Comparison of ENCODE assay signal across 18 cellular contexts in the genomic region with DNA sequence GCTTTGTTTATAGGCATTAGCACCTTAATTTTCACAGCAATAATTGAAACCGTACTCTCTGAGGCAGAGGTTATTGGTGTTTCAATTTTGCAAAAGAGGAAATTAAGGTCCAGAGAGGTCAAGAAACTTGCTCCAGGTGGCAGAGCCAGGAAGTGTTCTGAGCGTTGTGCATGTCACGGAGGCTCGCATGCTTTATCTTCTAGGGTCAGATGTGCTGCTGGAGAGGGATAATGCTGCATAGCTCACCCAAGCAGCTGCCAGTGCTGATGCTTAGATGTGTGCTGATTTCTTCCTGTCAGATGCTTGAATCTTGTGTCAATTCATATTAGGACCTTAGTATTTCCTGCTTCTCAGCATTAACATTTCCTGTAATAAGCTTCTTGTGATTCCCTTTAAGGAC. TPM values are rescaled to one million over a fixed set of nuclear protein-coding genes. Genes with fewer than 3 reads are reported as not detected.
A peak's percentile ranks its signal among the peaks of the same experiment; 100 is the strongest.
DNase-seq lines count a peak whose midpoint lies in the region; ATAC-seq, FAIRE-seq and TF ChIP-seq lines count a peak whose summit lies in the region.
"Had no signal": no experiment of that assay in that cellular context is flagged by ENCODE, and none has a peak within 500 bp of the region (broad histone marks: within the 10 kb centered on the region; RNA-seq: fewer than 3 reads in every experiment).

No MANE protein-coding gene starts in this region.

- H3K27me3 ChIP-seq in ACC112 (ENCODE audit: insufficient read depth, low read length): no peaks in the 10 kb centered on the region
- peaks cover 10 to 30% of the 10 kb centered on the region in 2 experiments for H3K27me3 ChIP-seq in endothelial cell of umbilical vein (ENCODE audit: control insufficient read depth in 2 of 2, insufficient read depth in 2 of 2, low read length in 2 of 2)
- H3K27me3 ChIP-seq in effector memory CD4-positive, alpha-beta T cell (replicated peaks; ENCODE audit: control insufficient read depth, insufficient read depth, low read length, poor library complexity, severe bottlenecking): no peaks in the 10 kb centered on the region

- BruUV-seq in endothelial cell of umbilical vein (replicated peaks; lab: Mats Ljungman, UMichigan): no TSS peak

- ATAC-seq in HG02571 (IDR thresholded peaks at IDR 0.05; ENCODE audit: unreplicated experiment) (no peak), GM18873 (IDR thresholded peaks at IDR 0.05; ENCODE audit: low FRiP score, unreplicated experiment) (no peak)
- no peak for ATAC-seq in activated CD8-positive, alpha-beta T cell treated with anti-CD3 and anti-CD28 coated beads, Interleukin-2, amount 10 ng/mL, durations not matched to agents 7 days and 5 days
- ATAC-seq: A549, HCT116, PC-3 had no signal

- H3K27me3 Mint-ChIP-seq in activated CD8-positive, alpha-beta T cell treated with anti-CD3 and anti-CD28 coated beads, Interleukin-2, amount 10 ng/mL, durations not matched to agents 7 days and 5 days (ENCODE audit: low read depth): peaks cover 14% of the 10 kb centered on the region

- no peak overlapping the region for H3K4me3 Mint-ChIP-seq in activated CD8-positive, alpha-beta T cell treated with anti-CD3 and anti-CD28 coated beads, Interleukin-2, amount 10 ng/mL, durations not matched to agents 7 days and 5 days
- H3K4me3 Mint-ChIP-seq: CD4-positive, CD25-positive, alpha-beta regulatory T cell had no signal

- FAIRE-seq in H54 (lab: Jason Lieb, UNC): peak; percentile 67
- peak; percentile 58 for FAIRE-seq in endothelial cell of umbilical vein (lab: Jason Lieb, UNC)
- FAIRE-seq: A549 had no signal

- no peak for TF ChIP-seq CTCF in endothelial cell of umbilical vein (IDR thresholded peaks at IDR 0.05; ENCODE audit: extremely low read depth in 1 of 2, insufficient read depth in 1 of 2, low read depth in 1 of 2, low read length in 2 of 2)

- H4K20me1 ChIP-seq in endothelial cell of umbilical vein (replicated peaks; ENCODE audit: control insufficient read depth, extremely low read depth, insufficient read depth, low read length): no peaks in the 10 kb centered on the region

- no peaks in the 10 kb centered on the region for H3K36me3 Mint-ChIP-seq in activated CD8-positive, alpha-beta T cell treated with anti-CD3 and anti-CD28 coated beads, Interleukin-2, amount 10 ng/mL, durations not matched to agents 7 days and 5 days (ENCODE audit: low read depth)
- H3K36me3 Mint-ChIP-seq: CD4-positive, CD25-positive, alpha-beta regulatory T cell had no signal

- H3K27ac ChIP-seq in ACC112 (ENCODE audit: low read depth, low read length) (no peak overlapping the region), endothelial cell of umbilical vein (ENCODE audit: insufficient read depth, low read depth, low read length) (no peak overlapping the region)
- H3K27ac ChIP-seq in effector memory CD4-positive, alpha-beta T cell (ENCODE audit: insufficient read depth, low read length, poor library complexity, severe bottlenecking): no peak overlapping the region
- H3K27ac ChIP-seq: A549 had no signal

- H3K9ac ChIP-seq in endothelial cell of umbilical vein (replicated peaks; ENCODE audit: extremely low read depth, insufficient read depth, low read length): no peak overlapping the region

- H3K4me2 ChIP-seq in endothelial cell of umbilical vein (ENCODE audit: insufficient read depth, low read length): no peak overlapping the region
- H3K4me2 ChIP-seq: A549 had no signal

- H3K79me2 ChIP-seq in ACC112 (ENCODE audit: control insufficient read depth, insufficient read depth, low read length, unreplicated experiment) (no peaks in the 10 kb centered on the region), endothelial cell of umbilical vein (ENCODE audit: control insufficient read depth, insufficient read depth, low read length) (no peaks in the 10 kb centered on the region)

- no peak overlapping the region for H3K27ac Mint-ChIP-seq in activated CD8-positive, alpha-beta T cell treated with anti-CD3 and anti-CD28 coated beads, Interleukin-2, amount 10 ng/mL, durations not matched to agents 7 days and 5 days
- H3K27ac Mint-ChIP-seq: CD4-positive, CD25-positive, alpha-beta regulatory T cell had no signal

- CTCF ChIA-PET in endothelial cell of umbilical vein (lab: Charles Lee): interaction anchor here (0.8 to 1.6 kb wide), 4 partner anchors 12 to 84 kb away, joined by 3 to 6 read pairs (median 4); partner anchors contain the start of gene FGF5
- CTCF ChIA-PET in activated CD8-positive, alpha-beta T cell treated with anti-CD3 and anti-CD28 coated beads, Interleukin-2, amount 10 ng/mL, durations not matched to agents 7 days and 5 days (lab: Charles Lee): no interaction called here

- no peaks in the 10 kb centered on the region for H3K9me3 ChIP-seq in endothelial cell of umbilical vein (replicated peaks; ENCODE audit: control insufficient read depth, insufficient read depth, low read length)
- H3K9me3 ChIP-seq in effector memory CD4-positive, alpha-beta T cell (ENCODE audit: control insufficient read depth, low read length): no peaks in the 10 kb centered on the region
- H3K9me3 ChIP-seq: A549 had no signal

- H3K36me3 ChIP-seq in ACC112 (ENCODE audit: insufficient read depth, low read length): no peaks in the 10 kb centered on the region
- no peaks in the 10 kb centered on the region for H3K36me3 ChIP-seq in endothelial cell of umbilical vein (ENCODE audit: control insufficient read depth in 2 of 2, extremely low read depth in 1 of 2, insufficient read depth in 2 of 2, low read length in 2 of 2)
- no peaks in the 10 kb centered on the region for H3K36me3 ChIP-seq in effector memory CD4-positive, alpha-beta T cell (ENCODE audit: control insufficient read depth, insufficient read depth, low read length)

- H2AFZ ChIP-seq in ACC112 (ENCODE audit: low read length, unreplicated experiment) (peak overlapping the region; percentile 34), endothelial cell of umbilical vein (ENCODE audit: low read depth, low read length) (no peak overlapping the region)

- DNase-seq in H54 (ENCODE audit: insufficient read length, low spot score) (no peak), OCI-M1 (lab: John Stamatoyannopoulos, UW) (peak; percentile 81), endothelial cell of umbilical vein (ENCODE audit: low read depth, low spot score) (no peak)
- no peak for DNase-seq in activated CD8-positive, alpha-beta T cell treated with anti-CD3 and anti-CD28 coated beads, Interleukin-2, amount 10 ng/mL, durations not matched to agents 7 days and 5 days
- no peak for DNase-seq in effector memory CD4-positive, alpha-beta T cell
- DNase-seq: CD4-positive, CD25-positive, alpha-beta regulatory T cell; DMS53; Kasumi-1; NCI-H1417 treated with DMSO at 0.1 percent for 48 hours; NCI-H2029 treated with DMSO at 0.1 percent for 48 hours; NCI-H510A; NK-92 treated with Interleukin-12 subunit alpha and Interleukin-12 subunit beta, amount 100 ng/mL, for 24 hours; PC-3 had no signal

- H3K9me3 Mint-ChIP-seq in activated CD8-positive, alpha-beta T cell treated with anti-CD3 and anti-CD28 coated beads, Interleukin-2, amount 10 ng/mL, durations not matched to agents 7 days and 5 days (ENCODE audit: insufficient read depth): no peaks in the 10 kb centered on the region

- dilution Hi-C loops in endothelial cell of umbilical vein (cut with MboI; ENCODE audit: extremely low pct_ligation_motif_present, low sequenced_read_pairs): no loop called here

- H3K4me1 Mint-ChIP-seq in activated CD8-positive, alpha-beta T cell treated with anti-CD3 and anti-CD28 coated beads, Interleukin-2, amount 10 ng/mL, durations not matched to agents 7 days and 5 days (ENCODE audit: low read depth): no peaks in the 10 kb centered on the region
- H3K4me1 Mint-ChIP-seq: CD4-positive, CD25-positive, alpha-beta regulatory T cell had no signal

- POLR2A ChIA-PET in endothelial cell of umbilical vein (lab: Charles Lee): interaction anchor here (1.1 kb wide), 1 partner anchor 12 kb away, joined by 3 read pairs; no protein-coding TSS in a partner anchor
- POLR2A ChIA-PET in activated CD8-positive, alpha-beta T cell treated with anti-CD3 and anti-CD28 coated beads, Interleukin-2, amount 10 ng/mL, durations not matched to agents 7 days and 5 days (lab: Charles Lee): no interaction called here

- no peaks in the 10 kb centered on the region for H3K9me1 ChIP-seq in endothelial cell of umbilical vein (replicated peaks; ENCODE audit: control insufficient read depth, extremely low read depth, insufficient read depth, low read length)

- TF ChIP-seq POLR2A in H54 (IDR thresholded peaks at IDR 0.05; ENCODE audit: low read depth, low read length) (no peak), endothelial cell of umbilical vein (IDR thresholded peaks at IDR 0.05; ENCODE audit: low read depth, low read length) (no peak)

- intact Hi-C loops in endothelial cell of umbilical vein (cut with micrococcal nuclease): loop anchor here (1.0 kb wide), 1 partner anchor 11 kb away; no protein-coding TSS in a partner anchor

- H3K4me3 ChIP-seq in ACC112 (ENCODE audit: low read depth, low read length): no peak overlapping the region
- no peak overlapping the region for H3K4me3 ChIP-seq in endothelial cell of umbilical vein (replicated peaks in 1 of 3; ENCODE audit: insufficient read depth in 1 of 3, low read depth in 1 of 3, low read length in 3 of 3)
- no peak overlapping the region for H3K4me3 ChIP-seq in effector memory CD4-positive, alpha-beta T cell (ENCODE audit: insufficient read depth, low read depth, low read length, poor library complexity, severe bottlenecking)
- H3K4me3 ChIP-seq: A549 had no signal

- H3K4me1 ChIP-seq in ACC112 (ENCODE audit: control insufficient read depth, insufficient read depth, low read length, unreplicated experiment) (peaks cover 33% of the 10 kb centered on the region), endothelial cell of umbilical vein (ENCODE audit: control insufficient read depth, extremely low read depth, insufficient read depth, low read length) (peaks cover 5% of the 10 kb centered on the region)
- H3K4me1 ChIP-seq in effector memory CD4-positive, alpha-beta T cell (ENCODE audit: control insufficient read depth, insufficient read depth, low read length, poor library complexity, severe bottlenecking): no peaks in the 10 kb centered on the region
- H3K4me1 ChIP-seq: A549 had no signal

RNA-seq across cellular contexts. Expression of gene FGF5, which starts 13.0 kb away (rescaled TPM):
- 0.13 and 1.7 TPM in 2 replicates for total RNA-seq in endothelial cell of umbilical vein
- polyA plus RNA-seq in endothelial cell of umbilical vein: 0.37 and 0.73 TPM in 2 replicates
- 0.37 and 0.75 TPM in 2 replicates for polyA plus RNA-seq in endothelial cell of umbilical vein (2011; cell fraction: cytosol; rRNA removed)
- polyA plus RNA-seq in endothelial cell of umbilical vein (2011; cell fraction: nucleus; rRNA removed): 0.84 and 1.0 TPM in 2 replicates
- polyA plus RNA-seq in endothelial cell of umbilical vein (2012): 6.9 and 8.4 TPM in 2 replicates
- 0.73 and 2.3 TPM in 2 replicates for polyA minus RNA-seq in endothelial cell of umbilical vein
- polyA minus RNA-seq in endothelial cell of umbilical vein (2011; cell fraction: cytosol; rRNA and poly(A)+ RNA removed): not detected
- polyA minus RNA-seq in endothelial cell of umbilical vein (2011; cell fraction: nucleus; rRNA and poly(A)+ RNA removed): 2.5 and 4.5 TPM in 2 replicates
- not detected for total RNA-seq in activated CD8-positive, alpha-beta T cell treated with anti-CD3 and anti-CD28 coated beads, Interleukin-2, amount 10 ng/mL, durations not matched to agents 7 days and 5 days
- total RNA-seq: CD4-positive, CD25-positive, alpha-beta regulatory T cell had no signal
- polyA plus RNA-seq: CD4-positive, CD25-positive, alpha-beta regulatory T cell had no signal

RNA-seq across cellular contexts. Expression of gene PRDM8, which starts 56.2 kb away (rescaled TPM):
- total RNA-seq in endothelial cell of umbilical vein: 0.42 and 0.82 TPM in 2 replicates
- polyA plus RNA-seq in endothelial cell of umbilical vein: 0.28 and 0.67 TPM in 2 replicates
- 0.34 TPM in 2 replicates for polyA plus RNA-seq in endothelial cell of umbilical vein (2011; cell fraction: cytosol; rRNA removed)
- polyA plus RNA-seq in endothelial cell of umbilical vein (2011; cell fraction: nucleus; rRNA removed): 2.3 and 2.5 TPM in 2 replicates
- 1.2 TPM in 2 replicates for polyA plus RNA-seq in endothelial cell of umbilical vein (2012)
- 0.22 and 0.34 TPM in 2 replicates for polyA minus RNA-seq in endothelial cell of umbilical vein
- polyA minus RNA-seq in endothelial cell of umbilical vein (2011; cell fraction: cytosol; rRNA and poly(A)+ RNA removed): not detected
- polyA minus RNA-seq in endothelial cell of umbilical vein (2011; cell fraction: nucleus; rRNA and poly(A)+ RNA removed): 1.3 and 1.9 TPM in 2 replicates
- total RNA-seq in activated CD8-positive, alpha-beta T cell treated with anti-CD3 and anti-CD28 coated beads, Interleukin-2, amount 10 ng/mL, durations not matched to agents 7 days and 5 days: 1 to 10 TPM; 3.7 to 4.2 TPM
